1 cellular context compared by ENCODE assay signal in the genomic region with DNA sequence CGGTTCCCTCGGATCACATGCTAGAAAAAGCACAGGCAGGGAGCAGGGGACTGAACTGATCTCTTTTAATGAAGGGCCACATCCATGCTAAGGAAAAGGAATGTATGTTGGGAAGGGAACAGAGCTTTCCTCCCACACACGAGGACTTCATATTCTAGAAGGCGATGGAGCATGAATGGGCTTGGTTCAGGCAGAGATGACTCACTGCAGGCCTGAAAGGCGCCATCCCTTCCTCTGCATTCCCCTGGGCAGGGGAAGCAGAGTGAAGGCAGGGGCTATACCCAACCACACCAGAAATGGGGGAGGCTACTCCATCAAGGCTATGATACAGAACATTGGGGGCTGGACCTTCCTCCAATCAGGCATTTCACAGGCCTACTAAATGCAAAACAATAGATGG.
TF ChIP-seq lines count a peak whose summit lies in the region.

No MANE protein-coding gene starts in this region.

TF ChIP-seq in K562, 482 proteins besides CTCF, POLR2A, EP300 and RAD21:
- TF ChIP-seq RHOXF2B (CRISPR knock-in tag; conservative IDR thresholded peaks at IDR 0.05) (no peak), JUND (IDR thresholded peaks at IDR 0.05; ENCODE audit: borderline replicate concordance, low read depth, low read length) (peak; percentile 42; the same call in 1 of the 2 replicates), JUND (tag; IDR thresholded peaks at IDR 0.05; ENCODE audit: borderline replicate concordance, low read depth, low read length) (no peak), FOSL1 (tag; conservative IDR thresholded peaks at IDR 0.05) (peak; percentile 27; the same call in 1 of the 2 replicates)
